In the genomic region with DNA sequence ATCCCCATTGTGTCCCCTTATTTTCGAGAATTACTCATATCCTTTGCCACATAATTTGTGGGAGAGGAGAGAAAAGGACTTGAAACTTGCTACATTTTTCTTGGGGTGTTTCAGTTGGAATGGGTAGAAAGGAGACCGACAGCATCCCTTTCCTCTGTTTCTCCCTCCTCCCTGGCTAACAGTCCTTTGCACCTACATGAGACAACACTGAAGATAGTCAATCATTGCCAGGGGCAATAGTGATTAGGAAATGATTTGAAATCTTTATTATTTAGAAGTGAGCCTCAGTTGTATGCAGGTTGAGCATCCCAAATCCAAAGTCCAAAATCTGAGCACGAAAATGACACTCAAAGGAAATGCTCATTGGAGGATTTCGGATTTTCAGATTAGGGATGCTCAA, we compare ENCODE assay signal across 1 cellular context.
TF ChIP-seq lines count a peak whose summit lies in the region.

No MANE protein-coding gene starts in this region.

TF ChIP-seq in SK-N-SH, 30 proteins besides CTCF, POLR2A, EP300 and RAD21:
- TF ChIP-seq, protein P1, sequence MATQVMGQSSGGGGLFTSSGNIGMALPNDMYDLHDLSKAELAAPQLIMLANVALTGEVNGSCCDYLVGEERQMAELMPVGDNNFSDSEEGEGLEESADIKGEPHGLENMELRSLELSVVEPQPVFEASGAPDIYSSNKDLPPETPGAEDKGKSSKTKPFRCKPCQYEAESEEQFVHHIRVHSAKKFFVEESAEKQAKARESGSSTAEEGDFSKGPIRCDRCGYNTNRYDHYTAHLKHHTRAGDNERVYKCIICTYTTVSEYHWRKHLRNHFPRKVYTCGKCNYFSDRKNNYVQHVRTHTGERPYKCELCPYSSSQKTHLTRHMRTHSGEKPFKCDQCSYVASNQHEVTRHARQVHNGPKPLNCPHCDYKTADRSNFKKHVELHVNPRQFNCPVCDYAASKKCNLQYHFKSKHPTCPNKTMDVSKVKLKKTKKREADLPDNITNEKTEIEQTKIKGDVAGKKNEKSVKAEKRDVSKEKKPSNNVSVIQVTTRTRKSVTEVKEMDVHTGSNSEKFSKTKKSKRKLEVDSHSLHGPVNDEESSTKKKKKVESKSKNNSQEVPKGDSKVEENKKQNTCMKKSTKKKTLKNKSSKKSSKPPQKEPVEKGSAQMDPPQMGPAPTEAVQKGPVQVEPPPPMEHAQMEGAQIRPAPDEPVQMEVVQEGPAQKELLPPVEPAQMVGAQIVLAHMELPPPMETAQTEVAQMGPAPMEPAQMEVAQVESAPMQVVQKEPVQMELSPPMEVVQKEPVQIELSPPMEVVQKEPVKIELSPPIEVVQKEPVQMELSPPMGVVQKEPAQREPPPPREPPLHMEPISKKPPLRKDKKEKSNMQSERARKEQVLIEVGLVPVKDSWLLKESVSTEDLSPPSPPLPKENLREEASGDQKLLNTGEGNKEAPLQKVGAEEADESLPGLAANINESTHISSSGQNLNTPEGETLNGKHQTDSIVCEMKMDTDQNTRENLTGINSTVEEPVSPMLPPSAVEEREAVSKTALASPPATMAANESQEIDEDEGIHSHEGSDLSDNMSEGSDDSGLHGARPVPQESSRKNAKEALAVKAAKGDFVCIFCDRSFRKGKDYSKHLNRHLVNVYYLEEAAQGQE (IDR thresholded peaks at IDR 0.05; ENCODE audit: low read depth, low read length), result no peak
- TF ChIP-seq, protein P2, sequence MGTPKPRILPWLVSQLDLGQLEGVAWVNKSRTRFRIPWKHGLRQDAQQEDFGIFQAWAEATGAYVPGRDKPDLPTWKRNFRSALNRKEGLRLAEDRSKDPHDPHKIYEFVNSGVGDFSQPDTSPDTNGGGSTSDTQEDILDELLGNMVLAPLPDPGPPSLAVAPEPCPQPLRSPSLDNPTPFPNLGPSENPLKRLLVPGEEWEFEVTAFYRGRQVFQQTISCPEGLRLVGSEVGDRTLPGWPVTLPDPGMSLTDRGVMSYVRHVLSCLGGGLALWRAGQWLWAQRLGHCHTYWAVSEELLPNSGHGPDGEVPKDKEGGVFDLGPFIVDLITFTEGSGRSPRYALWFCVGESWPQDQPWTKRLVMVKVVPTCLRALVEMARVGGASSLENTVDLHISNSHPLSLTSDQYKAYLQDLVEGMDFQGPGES (IDR thresholded peaks at IDR 0.05; ENCODE audit: low read depth, low read length), result no peak
- TF ChIP-seq RCOR1 (IDR thresholded peaks at IDR 0.05; ENCODE audit: low read length), result no peak
- no peak for TF ChIP-seq MXI1 (IDR thresholded peaks at IDR 0.05; ENCODE audit: low read depth, low read length)
- TF ChIP-seq SIN3A (IDR thresholded peaks at IDR 0.05; ENCODE audit: borderline replicate concordance, low read depth, low read length), result no peak
- TF ChIP-seq, protein P3, sequence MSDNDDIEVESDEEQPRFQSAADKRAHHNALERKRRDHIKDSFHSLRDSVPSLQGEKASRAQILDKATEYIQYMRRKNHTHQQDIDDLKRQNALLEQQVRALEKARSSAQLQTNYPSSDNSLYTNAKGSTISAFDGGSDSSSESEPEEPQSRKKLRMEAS (IDR thresholded peaks at IDR 0.05; ENCODE audit: low read depth), result no peak
- no peak for TF ChIP-seq POLR2AphosphoS5 (IDR thresholded peaks at IDR 0.05; ENCODE audit: low read depth, low read length)
- no peak for TF ChIP-seq EZH2phosphoT487 (IDR thresholded peaks at IDR 0.05; ENCODE audit: borderline replicate concordance, low read depth)
- TF ChIP-seq FOSL2 (IDR thresholded peaks at IDR 0.05; ENCODE audit: borderline replicate concordance, low read depth), result no peak
- TF ChIP-seq, protein P4, sequence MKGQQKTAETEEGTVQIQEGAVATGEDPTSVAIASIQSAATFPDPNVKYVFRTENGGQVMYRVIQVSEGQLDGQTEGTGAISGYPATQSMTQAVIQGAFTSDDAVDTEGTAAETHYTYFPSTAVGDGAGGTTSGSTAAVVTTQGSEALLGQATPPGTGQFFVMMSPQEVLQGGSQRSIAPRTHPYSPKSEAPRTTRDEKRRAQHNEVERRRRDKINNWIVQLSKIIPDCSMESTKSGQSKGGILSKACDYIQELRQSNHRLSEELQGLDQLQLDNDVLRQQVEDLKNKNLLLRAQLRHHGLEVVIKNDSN (IDR thresholded peaks at IDR 0.05; ENCODE audit: borderline replicate concordance, low read depth), result no peak
- TF ChIP-seq JUND (IDR thresholded peaks at IDR 0.05), result no peak
- TF ChIP-seq, protein P5, sequence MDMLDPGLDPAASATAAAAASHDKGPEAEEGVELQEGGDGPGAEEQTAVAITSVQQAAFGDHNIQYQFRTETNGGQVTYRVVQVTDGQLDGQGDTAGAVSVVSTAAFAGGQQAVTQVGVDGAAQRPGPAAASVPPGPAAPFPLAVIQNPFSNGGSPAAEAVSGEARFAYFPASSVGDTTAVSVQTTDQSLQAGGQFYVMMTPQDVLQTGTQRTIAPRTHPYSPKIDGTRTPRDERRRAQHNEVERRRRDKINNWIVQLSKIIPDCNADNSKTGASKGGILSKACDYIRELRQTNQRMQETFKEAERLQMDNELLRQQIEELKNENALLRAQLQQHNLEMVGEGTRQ (IDR thresholded peaks at IDR 0.05; ENCODE audit: borderline replicate concordance, low read depth, low read length), result no peak
- TF ChIP-seq TAF1 (IDR thresholded peaks at IDR 0.05; ENCODE audit: borderline replicate concordance, low read depth, low read length), result no peak
